ENCODE assay signal across 8 cellular contexts in the genomic region with DNA sequence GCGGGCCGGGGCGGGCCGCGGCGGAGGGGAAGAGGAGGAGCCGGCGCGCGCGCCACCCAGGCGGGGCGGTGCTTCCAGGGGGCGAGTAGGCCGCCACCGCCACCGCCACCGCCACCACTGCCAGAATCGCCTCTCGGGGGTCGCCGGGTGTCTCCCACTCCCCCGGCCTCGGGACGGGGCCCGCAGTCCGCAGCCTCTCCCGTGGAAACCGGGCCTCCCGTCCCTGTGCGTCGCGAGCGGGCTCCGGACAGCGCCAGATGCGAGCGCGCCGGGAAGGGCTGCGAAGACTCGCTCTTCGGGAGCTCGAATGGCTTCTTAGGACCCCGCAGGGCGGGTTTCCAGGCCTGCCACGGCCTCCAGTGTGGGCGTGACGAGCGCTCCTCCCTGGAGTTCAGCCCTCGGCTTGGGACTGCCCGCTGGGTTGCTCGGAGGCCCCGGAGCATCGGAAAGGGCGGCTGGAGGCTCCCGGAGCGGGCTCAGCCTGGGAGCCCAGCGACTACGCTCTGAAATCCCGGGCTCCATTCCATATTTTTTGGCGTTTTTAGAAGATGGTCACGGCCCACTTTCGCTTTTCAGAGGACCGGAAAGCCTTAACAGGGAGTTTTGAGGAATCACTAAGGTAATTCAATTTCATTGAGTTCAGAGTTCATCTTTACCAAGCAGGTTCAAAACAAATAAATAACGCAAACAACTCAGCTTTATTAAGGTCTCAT. TPM values are rescaled to one million over a fixed set of nuclear protein-coding genes. Genes with fewer than 3 reads are reported as not detected.
DNase-seq lines count a peak whose midpoint lies in the region; ATAC-seq and TF ChIP-seq lines count a peak whose summit lies in the region.

No MANE protein-coding gene starts in this region.

- ATAC-seq in GM19395 (IDR thresholded peaks at IDR 0.05; ENCODE audit: unreplicated experiment) = peak; percentile 85
- ATAC-seq in HG03558 (IDR thresholded peaks at IDR 0.05; ENCODE audit: extremely low read depth, unreplicated experiment) = peak; percentile 71

- H3K9me3 ChIP-seq in liver (ENCODE audit: control insufficient read depth in 4 of 4, low read length in 3 of 4) = peaks cover 0 to 2% (median 0%) of the 10 kb centered on the region in 4 donors

- peaks cover 2 to 16% (median 4%) of the 10 kb centered on the region in 4 donors for H3K4me1 ChIP-seq in liver (ENCODE audit: control insufficient read depth in 4 of 4, insufficient read depth in 4 of 4, low read length in 3 of 4)

- H3K27ac ChIP-seq in dorsolateral prefrontal cortex (peak overlapping the region; percentile 75 to 99 (median 96)), liver (ENCODE audit: low read depth in 1 of 2, low read length in 2 of 2) (peak overlapping the region; percentile 97 to 99)

- H3K4me3 ChIP-seq in dorsolateral prefrontal cortex (peak overlapping the region; percentile 77 to 97 (median 89)), liver (ENCODE audit: low read depth in 1 of 3, low read length in 3 of 3) (peak overlapping the region; percentile 82 to 90 (median 84))

- H3K36me3 ChIP-seq in liver (ENCODE audit: control insufficient read depth in 4 of 4, insufficient read depth in 3 of 4, low read depth in 1 of 4, low read length in 3 of 4) = peaks cover 0 to 3% (median 0%) of the 10 kb centered on the region in 4 donors

- peak in 18 of 56 donors; percentile 2 to 54 (median 26) for TF ChIP-seq CTCF in dorsolateral prefrontal cortex (IDR thresholded peaks at IDR 0.05 in 54 of 56, conservative IDR thresholded peaks at IDR 0.05 in 2 of 56; ENCODE audit: low read depth in 1 of 56, partially characterized antibody in 56 of 56)
- no peak for TF ChIP-seq CTCF in liver (IDR thresholded peaks at IDR 0.05; ENCODE audit: low read depth, low read length, missing input control)

- DNase-seq in CD1c-positive myeloid dendritic cell (ENCODE audit: extremely low spot score) (peak; percentile 97), NCI-H748 (lab: John Stamatoyannopoulos, UW; ENCODE audit: unreplicated experiment) (peak; percentile 98), dorsolateral prefrontal cortex (peak; percentile 75 to 95 (median 92))
- DNase-seq in activated CD4-positive, alpha-beta T cell treated with anti-CD3 and anti-CD28 coated beads, Interleukin-2, amount 50 U/mL, for 48 hours = peak; percentile 83 to 87
- peak; percentile 81 for DNase-seq in stimulated activated CD4-positive, alpha-beta T cell treated with anti-CD3 and anti-CD28 coated beads, Interleukin-4, amount 100 ng/mL, for 24 hours

- peak overlapping the region; percentile 23 to 91 for H3K9ac ChIP-seq in liver (ENCODE audit: low read depth in 1 of 2, low read length in 2 of 2)

- peak; percentile 30 to 41 for TF ChIP-seq RAD21 in liver (IDR thresholded peaks at IDR 0.05)

- intact Hi-C loops in dorsolateral prefrontal cortex (cut with DNase I) = loop anchor here (1.0 to 5.0 kb wide), 3 partner anchors 49 to 845 kb away; partner anchors contain the start of genes VPS4B (in 2 of the 2), ZCCHC2 (in 2 of the 2) and BCL2 (in 1 of the 2)

- under 1% methylated on average over 66 of the region's 66 CpGs for WGBS in liver

- H3K27me3 ChIP-seq in dorsolateral prefrontal cortex = no peaks in the 10 kb centered on the region
- no peaks in the 10 kb centered on the region for H3K27me3 ChIP-seq in liver (ENCODE audit: control insufficient read depth in 4 of 4, insufficient read depth in 4 of 4, low read length in 3 of 4)

TF ChIP-seq in liver, 16 proteins besides CTCF, POLR2A, EP300 and RAD21:
- TF ChIP-seq RXRA (IDR thresholded peaks at IDR 0.05) = peak; percentile 76 to 82
- peak; percentile 42 for TF ChIP-seq HNF4G (IDR thresholded peaks at IDR 0.05)
- peak; percentile 72 to 77 for TF ChIP-seq HNF4A (conservative IDR thresholded peaks at IDR 0.05)
- TF ChIP-seq TAF1 (conservative IDR thresholded peaks at IDR 0.05) = peak; percentile 86
- TF ChIP-seq, protein P1, sequence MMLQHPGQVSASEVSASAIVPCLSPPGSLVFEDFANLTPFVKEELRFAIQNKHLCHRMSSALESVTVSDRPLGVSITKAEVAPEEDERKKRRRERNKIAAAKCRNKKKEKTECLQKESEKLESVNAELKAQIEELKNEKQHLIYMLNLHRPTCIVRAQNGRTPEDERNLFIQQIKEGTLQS (IDR thresholded peaks at IDR 0.05) = no peak
- peak in 1 of 2 donors; percentile 74 for TF ChIP-seq GABPA (IDR thresholded peaks at IDR 0.05 in 1 of 2, conservative IDR thresholded peaks at IDR 0.05 in 1 of 2)
- no peak for TF ChIP-seq FOXA2 (IDR thresholded peaks at IDR 0.05)
- TF ChIP-seq SP1 (IDR thresholded peaks at IDR 0.05) = peak; percentile 91
- peak; percentile 70 for TF ChIP-seq ZBTB33 (IDR thresholded peaks at IDR 0.05)
- peak in 1 of 2 donors; percentile 77 for TF ChIP-seq EGR1 (IDR thresholded peaks at IDR 0.05; ENCODE audit: low read depth in 2 of 2)
- TF ChIP-seq NR2F2 (IDR thresholded peaks at IDR 0.05) = peak; percentile 86
- TF ChIP-seq YY1 (IDR thresholded peaks at IDR 0.05) = peak; percentile 95
- TF ChIP-seq JUND (IDR thresholded peaks at IDR 0.05) = peak; percentile 65 to 66
- TF ChIP-seq, protein P2, sequence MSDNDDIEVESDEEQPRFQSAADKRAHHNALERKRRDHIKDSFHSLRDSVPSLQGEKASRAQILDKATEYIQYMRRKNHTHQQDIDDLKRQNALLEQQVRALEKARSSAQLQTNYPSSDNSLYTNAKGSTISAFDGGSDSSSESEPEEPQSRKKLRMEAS (IDR thresholded peaks at IDR 0.05) = peak; percentile 82
- TF ChIP-seq FOXA1 (IDR thresholded peaks at IDR 0.05) = no peak
- TF ChIP-seq REST (IDR thresholded peaks at IDR 0.05) = peak; percentile 82

RNA-seq across cellular contexts. Expression of gene KDSR, which starts 0.4 kb away (rescaled TPM):
- total RNA-seq in dorsolateral prefrontal cortex (100 to 1,000 TPM in 1 of 120 experiments, 10 to 100 TPM in 119; 43.2 to 111 (median 58.5) TPM), liver (10 to 100 TPM; 11.3 to 34.1 TPM)
- 10 to 100 TPM; 28.7 to 37.2 TPM for polyA plus RNA-seq in liver

RNA-seq across cellular contexts. Expression of gene BCL2, which starts 47.8 kb away (rescaled TPM):
- 10 to 100 TPM; 15.7 to 46.8 (median 25.1) TPM for total RNA-seq in dorsolateral prefrontal cortex
- 1 to 10 TPM; 2.1 to 3.9 TPM for total RNA-seq in liver
- polyA plus RNA-seq in liver = under 1 TPM; 0.40 to 0.69 TPM

RNA-seq across cellular contexts. Expression of gene VPS4B, which starts 54.9 kb away (rescaled TPM):
- total RNA-seq in dorsolateral prefrontal cortex = 10 to 100 TPM; 23.5 to 78.1 (median 53.7) TPM
- 10 to 100 TPM; 18.6 to 20.6 TPM for total RNA-seq in liver
- 10 to 100 TPM; 12.2 to 17.7 TPM for polyA plus RNA-seq in liver

Comparison
In these comparisons a context has a peak if more than half of its experiments do, and no peak if none do; other contexts are left out.
1. Peak in every context shown above with its lines: DNase-seq, ATAC-seq, H3K4me3 ChIP-seq and H3K27ac ChIP-seq.